In the genomic region with DNA sequence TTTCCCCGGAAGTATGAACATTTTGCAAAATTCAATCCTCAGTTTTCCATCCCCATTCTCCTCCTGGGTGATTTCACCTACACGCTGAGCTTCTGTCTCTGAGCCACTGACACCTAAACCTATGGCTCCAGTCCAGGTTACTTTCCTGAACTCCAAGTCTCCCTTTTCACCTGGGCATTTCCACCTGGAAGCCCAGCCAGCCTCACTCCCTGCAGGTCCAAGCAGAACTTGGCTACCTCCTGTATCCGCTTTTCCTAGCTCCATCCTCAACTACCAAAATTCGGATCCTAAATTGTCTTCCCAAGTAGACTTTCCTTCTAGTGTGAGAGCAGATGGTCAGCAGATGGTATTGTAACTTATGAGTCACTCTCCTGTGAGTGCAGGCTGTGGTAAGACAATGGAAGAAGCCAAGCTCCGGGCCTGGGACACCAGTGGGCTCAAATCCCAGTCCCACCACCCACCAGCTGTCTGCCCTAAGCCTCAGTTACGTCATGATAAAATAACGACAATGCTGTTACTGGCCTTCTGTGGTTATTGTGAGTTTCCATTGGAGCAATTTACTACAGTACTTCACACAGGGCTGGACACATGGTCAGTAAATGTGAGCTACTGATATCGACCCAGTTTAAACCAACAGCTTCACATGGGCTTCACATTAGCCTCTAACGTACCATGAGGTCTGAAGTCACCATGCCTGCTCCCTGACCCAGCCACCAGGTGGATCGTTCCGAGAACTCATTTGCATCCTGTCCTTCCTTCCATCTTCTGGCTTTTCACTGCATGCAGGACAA, we compare ENCODE assay signal across 8 cellular contexts. TPM values are rescaled to one million over a fixed set of nuclear protein-coding genes. Genes with fewer than 3 reads are reported as not detected.
A peak's percentile ranks its signal among the peaks of the same experiment; 100 is the strongest.
DNase-seq lines count a peak whose midpoint lies in the region; TF ChIP-seq lines count a peak whose summit lies in the region.

No MANE protein-coding gene starts in this region.

- H3K27ac ChIP-seq in WERI-Rb-1 = peak overlapping the region; percentile 47

- peak; percentile 100 for DNase-seq in LHCN-M2 (ENCODE audit: low read depth)
- DNase-seq in WERI-Rb-1 = peak; percentile 86
- peak; percentile 79 for DNase-seq in cardiac septum (ENCODE audit: low spot score)
- peak; percentile 75 for DNase-seq in superior temporal gyrus (ENCODE audit: extremely low spot score)
- DNase-seq in NCI-H1048 (lab: John Stamatoyannopoulos, UW) = no peak
- DNase-seq in iPS-NIHi11 (ENCODE audit: low spot score) = no peak
- DNase-seq in activated T-helper 1 cell treated with anti-CD3 and anti-CD28 coated beads, Interleukin-12 subunit alpha, Interleukin-12 subunit beta, Interleukin-2, Interleukin-4 antibody, amounts not matched to agents 30 ng/mL and 10 ng/mL and 1 ng/mL, durations not matched to agents 14 hours and 24 hours and 36 hours (ENCODE audit: low spot score) = no peak
- no peak for DNase-seq in NK-92 (lab: John Stamatoyannopoulos, UW; ENCODE audit: unreplicated experiment)

- no peak overlapping the region for H3K4me3 ChIP-seq in WERI-Rb-1 (ENCODE audit: low read depth, low read length)

- intact Hi-C loops in cardiac septum (cut with DNase I) = loop anchor here (2.0 kb wide), 1 partner anchor 31 kb away; no protein-coding TSS in a partner anchor
- intact Hi-C loops in activated T-helper 1 cell treated with anti-CD3 and anti-CD28 coated beads, Interleukin-12 subunit alpha, Interleukin-12 subunit beta, Interleukin-2, Interleukin-4 antibody, amounts not matched to agents 30 ng/mL and 10 ng/mL and 1 ng/mL, durations not matched to agents 14 hours and 24 hours and 36 hours (cut with micrococcal nuclease) = no loop called here

- TF ChIP-seq CTCF in WERI-Rb-1 (IDR thresholded peaks at IDR 0.05; ENCODE audit: low read depth, low read length) = peak; percentile 38; the same call in 1 of the 2 replicates

- no peaks in the 10 kb centered on the region for H3K4me1 Mint-ChIP-seq in activated T-helper 1 cell treated with anti-CD3 and anti-CD28 coated beads, Interleukin-12 subunit alpha, Interleukin-12 subunit beta, Interleukin-2, Interleukin-4 antibody, amounts not matched to agents 30 ng/mL and 10 ng/mL and 1 ng/mL, durations not matched to agents 14 hours and 24 hours and 36 hours (ENCODE audit: low read depth)

- H3K9me3 Mint-ChIP-seq in activated T-helper 1 cell treated with anti-CD3 and anti-CD28 coated beads, Interleukin-12 subunit alpha, Interleukin-12 subunit beta, Interleukin-2, Interleukin-4 antibody, amounts not matched to agents 30 ng/mL and 10 ng/mL and 1 ng/mL, durations not matched to agents 14 hours and 24 hours and 36 hours = no peaks in the 10 kb centered on the region

- H3K36me3 Mint-ChIP-seq in activated T-helper 1 cell treated with anti-CD3 and anti-CD28 coated beads, Interleukin-12 subunit alpha, Interleukin-12 subunit beta, Interleukin-2, Interleukin-4 antibody, amounts not matched to agents 30 ng/mL and 10 ng/mL and 1 ng/mL, durations not matched to agents 14 hours and 24 hours and 36 hours (ENCODE audit: low read depth) = no peaks in the 10 kb centered on the region

- H3K36me3 ChIP-seq in WERI-Rb-1 = no peaks in the 10 kb centered on the region

- no peak overlapping the region for H3K27ac Mint-ChIP-seq in activated T-helper 1 cell treated with anti-CD3 and anti-CD28 coated beads, Interleukin-12 subunit alpha, Interleukin-12 subunit beta, Interleukin-2, Interleukin-4 antibody, amounts not matched to agents 30 ng/mL and 10 ng/mL and 1 ng/mL, durations not matched to agents 14 hours and 24 hours and 36 hours

- H3K4me3 Mint-ChIP-seq in activated T-helper 1 cell treated with anti-CD3 and anti-CD28 coated beads, Interleukin-12 subunit alpha, Interleukin-12 subunit beta, Interleukin-2, Interleukin-4 antibody, amounts not matched to agents 30 ng/mL and 10 ng/mL and 1 ng/mL, durations not matched to agents 14 hours and 24 hours and 36 hours = no peak overlapping the region

- no peaks in the 10 kb centered on the region for H3K27me3 Mint-ChIP-seq in activated T-helper 1 cell treated with anti-CD3 and anti-CD28 coated beads, Interleukin-12 subunit alpha, Interleukin-12 subunit beta, Interleukin-2, Interleukin-4 antibody, amounts not matched to agents 30 ng/mL and 10 ng/mL and 1 ng/mL, durations not matched to agents 14 hours and 24 hours and 36 hours (ENCODE audit: insufficient read depth)

- H3K9me3 ChIP-seq in WERI-Rb-1 (ENCODE audit: severe bottlenecking) = peaks cover 2% of the 10 kb centered on the region

- no peaks in the 10 kb centered on the region for H3K27me3 ChIP-seq in WERI-Rb-1 (ENCODE audit: insufficient read depth, low read depth, severe bottlenecking)

RNA-seq across cellular contexts. Expression of a gene that starts 33.3 kb away (rescaled TPM):
- 0.19 and 0.46 TPM in 2 replicates for total RNA-seq in LHCN-M2 (2014; rRNA removed)
- 0.05 TPM for polyA plus RNA-seq in LHCN-M2 (2012)
- total RNA-seq in cardiac septum = 117 TPM
- 6.9 and 7.4 TPM in 2 replicates for total RNA-seq in activated T-helper 1 cell treated with anti-CD3 and anti-CD28 coated beads, Interleukin-12 subunit alpha, Interleukin-12 subunit beta, Interleukin-2, Interleukin-4 antibody, amounts not matched to agents 30 ng/mL and 10 ng/mL and 1 ng/mL, durations not matched to agents 14 hours and 24 hours and 36 hours

Comparison
In these comparisons a context has a peak if more than half of its experiments do, and no peak if none do; other contexts are left out.
1. DNase-seq: peak in LHCN-M2 (single experiment), WERI-Rb-1 (single experiment), cardiac septum (single experiment) and superior temporal gyrus (single experiment); none in NCI-H1048 (single experiment), iPS-NIHi11 (single experiment), activated T-helper 1 cell treated with anti-CD3 and anti-CD28 coated beads, Interleukin-12 subunit alpha, Interleukin-12 subunit beta, Interleukin-2, Interleukin-4 antibody, amounts not matched to agents 30 ng/mL and 10 ng/mL and 1 ng/mL, durations not matched to agents 14 hours and 24 hours and 36 hours (single experiment) and NK-92 (single experiment).
2. RNA of a gene that starts 33.3 kb away (total RNA-seq): 117 TPM in cardiac septum (single experiment); 6.9 to 7.4 TPM in activated T-helper 1 cell treated with anti-CD3 and anti-CD28 coated beads, Interleukin-12 subunit alpha, Interleukin-12 subunit beta, Interleukin-2, Interleukin-4 antibody, amounts not matched to agents 30 ng/mL and 10 ng/mL and 1 ng/mL, durations not matched to agents 14 hours and 24 hours and 36 hours and 0.19 to 0.46 TPM in LHCN-M2; every median in the first group is over 10 times any median in the second.